ENCODE assay signal across 20 cellular contexts in genomic region chr10:99761395-99761794, GRCh38. TPM values are rescaled to one million over a fixed set of nuclear protein-coding genes. Genes with fewer than 3 reads are reported as not detected.
A peak's percentile ranks its signal among the peaks of the same experiment; 100 is the strongest.
DNase-seq lines count a peak whose midpoint lies in the region; ATAC-seq and TF ChIP-seq lines count a peak whose summit lies in the region.
"Had no signal": no experiment of that assay in that cellular context is flagged by ENCODE, and none has a peak within 500 bp of the region (broad histone marks: within the 10 kb centered on the region; RNA-seq: fewer than 3 reads in every experiment).

No MANE protein-coding gene starts in this region.

- H3K4me2 ChIP-seq in HCT116 (ENCODE audit: low read length), result peak overlapping the region; percentile 58
- H3K4me2 ChIP-seq: SK-N-SH had no signal

- DNase-seq in Calu3 (no peak), HCT116 (ENCODE audit: low read depth, low spot score) (no peak), astrocyte of the hippocampus (ENCODE audit: low read depth, low spot score) (peak; percentile 20), myocyte (ENCODE audit: low read depth) (peak; percentile 85), GM19238 (ENCODE audit: insufficient read length, low spot score) (no peak), NCI-H82 (lab: John Stamatoyannopoulos, UW) (no peak)
- DNase-seq: BE2C, GF-D8, KG1, NCI-H1092 treated with DMSO at 0.1 percent for 48 hours, NCI-H1436, NCI-H187, NCI-H2081 treated with DMSO at 0.1 percent for 48 hours, NCI-H524, NCI-H748 treated with DMSO at 0.1 percent for 48 hours, SK-N-SH, SW 1271 had no signal

- H3K27ac ChIP-seq in HCT116 (ENCODE audit: low read depth, low read length), result peak overlapping the region; percentile 97

- no peaks in the 10 kb centered on the region for H3K4me1 Mint-ChIP-seq in Calu3 (ENCODE audit: low read depth, unreplicated experiment)

- H3K4me3 Mint-ChIP-seq in Calu3 (ENCODE audit: low read depth, unreplicated experiment), result no peak overlapping the region
- H3K4me3 Mint-ChIP-seq: CD14-positive monocyte; T-helper 1 cell treated with Interleukin-12 subunit alpha and Interleukin-12 subunit beta and Interleukin-4 antibody, amounts not matched to agents 30 μg/mL and 1 μg/mL, for 36 hours had no signal

- H3K9me2 ChIP-seq in HCT116 (ENCODE audit: insufficient read depth), result no peaks in the 10 kb centered on the region
- H3K9me2 ChIP-seq: SK-N-SH had no signal

- peaks cover 22 to 24% of the 10 kb centered on the region in 2 experiments for H3K36me3 ChIP-seq in HCT116 (ENCODE audit: control insufficient read depth in 1 of 2, insufficient read depth in 2 of 2, low read length in 2 of 2)

- TF ChIP-seq CTCF in Calu3 (IDR thresholded peaks at IDR 0.05; ENCODE audit: unreplicated experiment), result no peak
- no peak for TF ChIP-seq CTCF in HCT116 (IDR thresholded peaks at IDR 0.05 in 2 of 3, conservative IDR thresholded peaks at IDR 0.05 in 1 of 3; ENCODE audit: borderline replicate concordance in 1 of 3, insufficient read depth in 1 of 3, low read depth in 2 of 3, low read length in 2 of 3)

- no peak overlapping the region for H2AFZ ChIP-seq in HCT116 (ENCODE audit: low read depth, low read length, poor library complexity, severe bottlenecking)

- H3K27ac Mint-ChIP-seq in Calu3 (ENCODE audit: unreplicated experiment), result peak overlapping the region; percentile 6
- H3K27ac Mint-ChIP-seq: T-helper 1 cell treated with Interleukin-12 subunit alpha and Interleukin-12 subunit beta and Interleukin-4 antibody, amounts not matched to agents 30 μg/mL and 1 μg/mL, for 36 hours had no signal

- peaks cover 42 to 65% of the 10 kb centered on the region in 2 experiments for H3K4me1 ChIP-seq in HCT116 (ENCODE audit: control insufficient read depth in 1 of 2, insufficient read depth in 2 of 2, low read length in 2 of 2)
- H3K4me1 ChIP-seq: BE2C had no signal

- BruUV-seq in Calu3 (replicated peaks; lab: Mats Ljungman, UMichigan), result no TSS peak
- no TSS peak for BruUV-seq in HCT116 (replicated peaks; lab: Mats Ljungman, UMichigan)

- RAD21 ChIA-PET in HCT116 (lab: Charles Lee; ENCODE audit: low non-redundant PET in 1 of 2, low total read pairs in 2 of 2, uncharacterized antibody in 2 of 2, unreplicated experiment in 2 of 2), result no interaction called here

- H4K20me1 ChIP-seq in HCT116 (ENCODE audit: insufficient read depth), result no peaks in the 10 kb centered on the region

- TF ChIP-seq POLR2A in HCT116 (IDR thresholded peaks at IDR 0.05; ENCODE audit: borderline replicate concordance, extremely low read depth, insufficient read depth, insufficient read length), result no peak

- intact Hi-C loops in Calu3 (cut with micrococcal nuclease; ENCODE audit: unreplicated experiment), result no loop called here
- intact Hi-C loops in HCT116 (cut with micrococcal nuclease), result no loop called here

- no peaks in the 10 kb centered on the region for H3K36me3 Mint-ChIP-seq in Calu3 (ENCODE audit: insufficient read depth, unreplicated experiment)

- H3K9ac ChIP-seq in HCT116 (ENCODE audit: low read length), result peak overlapping the region; percentile 41
- H3K9ac ChIP-seq: SK-N-SH had no signal

- no peaks in the 10 kb centered on the region for H3K9me3 ChIP-seq in HCT116 (ENCODE audit: control insufficient read depth in 1 of 2, insufficient read depth in 1 of 2, low read depth in 1 of 2, low read length in 2 of 2)
- H3K9me3 ChIP-seq: BE2C, SK-N-SH had no signal

- no peak for TF ChIP-seq RAD21 in HCT116 (IDR thresholded peaks at IDR 0.05; ENCODE audit: low read depth)

- H3K9me3 Mint-ChIP-seq in Calu3 (ENCODE audit: low read depth, unreplicated experiment), result no peaks in the 10 kb centered on the region

- H3K79me2 ChIP-seq in HCT116 (ENCODE audit: insufficient read depth, low read length), result no peaks in the 10 kb centered on the region

- peak; percentile 15 for ATAC-seq in HCT116
- ATAC-seq in HG02588 (IDR thresholded peaks at IDR 0.05; ENCODE audit: unreplicated experiment), result no peak

- CTCF ChIA-PET in Calu3 (lab: Charles Lee) (no interaction called here), HCT116 (lab: Charles Lee) (interaction anchor here (1.0 kb wide), 1 partner anchor 20 kb away, joined by 3 read pairs; no protein-coding TSS in a partner anchor)

- H3K4me3 ChIP-seq in HCT116 (replicated peaks in 1 of 2; ENCODE audit: low read depth in 1 of 2, low read length in 2 of 2), result peak overlapping the region in 1 of 2 experiments; percentile 19; a peak in 2 of 4 replicates

- no peaks in the 10 kb centered on the region for H3K27me3 Mint-ChIP-seq in Calu3 (ENCODE audit: unreplicated experiment)

- no peaks in the 10 kb centered on the region for H3K27me3 ChIP-seq in HCT116 (ENCODE audit: insufficient read depth, low read length)
- H3K27me3 ChIP-seq: BE2C had no signal

- POLR2A ChIA-PET in HCT116 (lab: Charles Lee), result no interaction called here

TF ChIP-seq in HCT116, 20 proteins besides CTCF, POLR2A, EP300 and RAD21:
- TF ChIP-seq JUND (IDR thresholded peaks at IDR 0.05) (no peak), EZH2phosphoT487 (IDR thresholded peaks at IDR 0.05; ENCODE audit: borderline replicate concordance) (no peak), ZNF274 (IDR thresholded peaks at IDR 0.05; ENCODE audit: low read depth, low read length) (no peak), CEBPB (IDR thresholded peaks at IDR 0.05; ENCODE audit: low read depth) (no peak), EZH2 (IDR thresholded peaks at IDR 0.05) (no peak), ELF1 (IDR thresholded peaks at IDR 0.05; ENCODE audit: borderline replicate concordance, low read depth) (no peak), POLR2AphosphoS5 (IDR thresholded peaks at IDR 0.05; ENCODE audit: low read depth, low read length) (no peak), SP1 (IDR thresholded peaks at IDR 0.05; ENCODE audit: low read depth) (no peak)
- TF ChIP-seq, protein P1, sequence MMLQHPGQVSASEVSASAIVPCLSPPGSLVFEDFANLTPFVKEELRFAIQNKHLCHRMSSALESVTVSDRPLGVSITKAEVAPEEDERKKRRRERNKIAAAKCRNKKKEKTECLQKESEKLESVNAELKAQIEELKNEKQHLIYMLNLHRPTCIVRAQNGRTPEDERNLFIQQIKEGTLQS (IDR thresholded peaks at IDR 0.05), result no peak

RNA-seq across cellular contexts. Expression of gene ABCC2, which starts 21.0 kb away (rescaled TPM):
- total RNA-seq in Calu3 (2022) (1.2 and 1.8 TPM in 2 replicates), HCT116 (2021; ENCODE audit: unreplicated experiment) (88.2 TPM), myocyte (0.05 and 0.32 TPM in 2 replicates)
- polyA plus RNA-seq in HCT116 (2012), result 8.1 and 12.2 TPM in 2 replicates
- 0.14 TPM for polyA plus RNA-seq in myocyte (2012)

RNA-seq across cellular contexts. Expression of gene CUTC, which starts 29.4 kb away (rescaled TPM):
- 9.3 and 9.6 TPM in 2 replicates for total RNA-seq in Calu3 (2022)
- 53.6 TPM for total RNA-seq in HCT116 (2021; ENCODE audit: unreplicated experiment)
- 39.1 and 51.8 TPM in 2 replicates for polyA plus RNA-seq in HCT116 (2012)
- total RNA-seq in myocyte, result 28.1 and 32.7 TPM in 2 replicates
- polyA plus RNA-seq in myocyte (2012), result 24.5 TPM

RNA-seq across cellular contexts. Expression of gene COX15, which starts 29.5 kb away (rescaled TPM):
- total RNA-seq in Calu3 (2022) (35.3 and 41.0 TPM in 2 replicates), HCT116 (2021; ENCODE audit: unreplicated experiment) (79.6 TPM), myocyte (40.1 and 40.2 TPM in 2 replicates)
- 29.8 and 41.4 TPM in 2 replicates for polyA plus RNA-seq in HCT116 (2012)
- 26.9 TPM for polyA plus RNA-seq in myocyte (2012)

Comparison
In these comparisons a context has a peak if more than half of its experiments do, and no peak if none do; other contexts are left out.
1. DNase-seq: peak in astrocyte of the hippocampus (single experiment) and myocyte (single experiment); none in Calu3 (single experiment), HCT116 (single experiment), GM19238 (single experiment) and NCI-H82 (single experiment).
2. RNA of gene ABCC2, which starts 21.0 kb away (total RNA-seq): 88.2 TPM in HCT116 (single experiment); 1.2 to 1.8 TPM in Calu3 and 0.05 to 0.32 TPM in myocyte; every median in the first group is over 10 times any median in the second.